In the genomic region with DNA sequence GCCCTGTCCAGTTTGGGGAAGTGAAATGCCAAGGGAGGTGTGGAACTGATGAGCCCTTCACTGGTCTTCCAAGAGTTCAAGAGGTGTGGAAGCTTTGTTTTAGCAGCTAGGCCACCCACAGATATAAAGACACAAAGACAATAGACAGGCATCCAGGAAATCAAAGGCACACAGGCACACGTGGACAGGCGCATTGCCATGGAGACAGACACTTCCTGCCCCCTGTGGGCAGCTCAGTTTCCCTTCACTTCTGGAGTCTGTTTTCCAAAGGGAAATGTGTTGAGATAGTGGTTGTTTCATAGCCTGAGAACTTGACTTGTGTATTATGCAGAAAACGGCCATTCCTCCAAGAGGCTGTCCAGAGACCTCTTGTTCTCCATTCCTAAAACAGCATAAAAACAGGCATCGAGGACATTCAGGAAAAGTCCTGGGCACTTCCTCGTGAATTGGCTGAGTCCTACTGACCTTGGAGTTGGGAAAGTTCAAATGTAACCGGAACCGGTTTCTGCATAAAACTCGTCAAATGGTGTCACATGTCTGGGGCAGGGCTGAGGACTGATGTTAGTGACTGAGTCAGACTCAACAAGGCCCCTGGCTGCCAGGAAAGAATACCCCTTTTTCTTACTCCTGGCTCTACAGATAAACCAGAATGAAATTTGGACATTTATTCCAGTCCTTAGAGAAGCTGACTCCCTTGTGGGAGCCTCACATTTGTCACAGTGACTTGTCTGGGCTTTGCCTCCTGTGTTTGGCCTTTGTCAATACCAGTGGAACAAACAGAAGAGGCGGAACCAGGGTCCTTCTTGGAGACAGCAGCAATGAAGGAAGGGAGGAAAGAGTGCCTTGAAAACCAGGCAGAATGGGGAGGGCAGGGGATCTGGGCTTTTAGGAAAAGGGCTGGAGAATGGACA, we compare ENCODE assay signal across 8 cellular contexts. TPM values are rescaled to one million over a fixed set of nuclear protein-coding genes. Genes with fewer than 3 reads are reported as not detected.
DNase-seq lines count a peak whose midpoint lies in the region; ATAC-seq and TF ChIP-seq lines count a peak whose summit lies in the region.

No MANE protein-coding gene starts in this region.

- intact Hi-C loops in psoas muscle (cut with DNase I): loop anchor here (2.0 to 5.0 kb wide), 3 partner anchors 56 to 166 kb away; a partner anchor contains a TSS

- no peaks in the 10 kb centered on the region for H3K9me2 ChIP-seq in GM23248 (ENCODE audit: insufficient read depth)

- H4K20me1 ChIP-seq in GM23248 (ENCODE audit: insufficient read depth): no peaks in the 10 kb centered on the region

- H2AFZ ChIP-seq in GM23248: no peak overlapping the region

- in situ Hi-C loops in GM23248 (cut with MboI): no loop called here

- TF ChIP-seq CTCF in psoas muscle (IDR thresholded peaks at IDR 0.05): no peak

- H3F3A ChIP-seq in GM23248 (ENCODE audit: insufficient read depth): 0 out of 2 replicates have a peak, but pooled peaks cover 11% of the 10 kb centered on the region

- no peaks in the 10 kb centered on the region for H3K36me3 ChIP-seq in GM23248 (ENCODE audit: low read depth)
- H3K36me3 ChIP-seq in psoas muscle (ENCODE audit: insufficient read depth in 1 of 2, low read depth in 1 of 2): peaks cover 4 to 15% of the 10 kb centered on the region in 2 donors

- 68 to 70% methylated on average over 9 of the region's 9 CpGs for WGBS in GM23248 (ENCODE audit: low coverage in 1 of 2, low lambda C conversion rate in 2 of 2, missing lambda C conversion rate in 2 of 2), 2 experiments
- WGBS in psoas muscle, 3 donors: 8 to 13% (median 10%) methylated on average over 9 of the region's 9 CpGs

- no peaks in the 10 kb centered on the region for H3K4me1 ChIP-seq in GM23248 (ENCODE audit: insufficient read depth)
- peaks cover 55% of the 10 kb centered on the region for H3K4me1 ChIP-seq in psoas muscle

- H3K79me2 ChIP-seq in GM23248 (ENCODE audit: insufficient read depth): no peaks in the 10 kb centered on the region

- no peak overlapping the region for H3K4me2 ChIP-seq in GM23248 (ENCODE audit: unreplicated experiment)

- H3K27ac ChIP-seq in GM23248 (no peak overlapping the region), psoas muscle (peak overlapping the region; percentile 99)

- H3K4me3 ChIP-seq in GM23248: no peak overlapping the region
- H3K4me3 ChIP-seq in psoas muscle: peak overlapping the region; percentile 90

- H3K9me3 ChIP-seq in GM23248 (ENCODE audit: low read depth): no peaks in the 10 kb centered on the region
- no peaks in the 10 kb centered on the region for H3K9me3 ChIP-seq in psoas muscle

- peak; percentile 22 for DNase-seq in GM23248
- DNase-seq in SW480 (ENCODE audit: low spot score): peak; percentile 16
- peak; percentile 25 for DNase-seq in glomerular visceral epithelial cell (ENCODE audit: extremely low spot score)
- DNase-seq in psoas muscle: peak; percentile 46 to 73
- no peak for DNase-seq in T-helper 9 cell
- DNase-seq in NCI-H1436 treated with DMSO at 0.1 percent for 48 hours (lab: John Stamatoyannopoulos, UW): no peak

- ATAC-seq in psoas muscle: peak; percentile 38 to 75 (median 53)
- no peak for ATAC-seq in HG02973 (IDR thresholded peaks at IDR 0.05; ENCODE audit: unreplicated experiment)
- ATAC-seq in HG02970 (IDR thresholded peaks at IDR 0.05; ENCODE audit: low FRiP score, unreplicated experiment): no peak

- no peak overlapping the region for H3K9ac ChIP-seq in GM23248

- H3K27me3 ChIP-seq in GM23248 (replicated peaks; ENCODE audit: insufficient read depth) (no peaks in the 10 kb centered on the region), psoas muscle (ENCODE audit: insufficient read depth in 3 of 3, low read length in 2 of 3) (no peaks in the 10 kb centered on the region)

RNA-seq across cellular contexts. Expression of a gene that starts 1.3 kb away (rescaled TPM):
- 0.13 and 5.0 TPM in 2 replicates for total RNA-seq in GM23248 (2014; rRNA removed; shearing (Covaris generic))
- polyA plus RNA-seq in GM23248 (2016; fragmentation: Nextera tagmentation; extraction: Ambion mirVana) (0.04 TPM in 1 of 2 replicates, not detected in the other), psoas muscle (100 to 1,000 TPM in 2 of 3 donors, 10 to 100 TPM in 1; 75.7 to 357 (median 117) TPM)
- total RNA-seq in psoas muscle: 100 to 1,000 TPM; 199 to 461 (median 304) TPM

Comparison
In these comparisons a context has a peak if more than half of its experiments do, and no peak if none do; other contexts are left out.
1. DNase-seq: peak in GM23248 (single experiment), SW480 (single experiment), glomerular visceral epithelial cell (single experiment) and psoas muscle (2 of 2); none in T-helper 9 cell (single experiment) and NCI-H1436 treated with DMSO at 0.1 percent for 48 hours (single experiment).
2. ATAC-seq: peak in psoas muscle (4 of 4); none in HG02973 (single experiment) and HG02970 (single experiment).
3. RNA of a gene that starts 1.3 kb away (total RNA-seq): 199 to 461 TPM in psoas muscle; 0.13 to 5.0 TPM in GM23248; every median in the first group is over 10 times any median in the second.